11 cellular contexts compared by ENCODE assay signal in genomic region chr4:147933316-147933715, GRCh38.
DNase-seq lines count a peak whose midpoint lies in the region; ATAC-seq and TF ChIP-seq lines count a peak whose summit lies in the region.
"Had no signal": no experiment of that assay in that cellular context is flagged by ENCODE, and none has a peak within 500 bp of the region (broad histone marks: within the 10 kb centered on the region; RNA-seq: fewer than 3 reads in every experiment).

No MANE protein-coding gene starts in this region.

- no peaks in the 10 kb centered on the region for H3K9me3 Mint-ChIP-seq in stimulated activated effector memory CD8-positive, alpha-beta T cell treated with anti-CD3 and anti-CD28 coated beads, Interleukin-12 subunit alpha, Interleukin-12 subunit beta, amount 100 ng/mL, for 72 hours
- H3K9me3 Mint-ChIP-seq: nephron had no signal

- H3K36me3 ChIP-seq in OCI-LY7 (ENCODE audit: insufficient read depth, low read length): no peaks in the 10 kb centered on the region

- no peaks in the 10 kb centered on the region for H3K9me3 ChIP-seq in OCI-LY7 (ENCODE audit: low read length)

- 0 out of 2 replicates have a peak, but pooled peaks have one; percentile 22 for TF ChIP-seq CTCF in OCI-LY7 (conservative IDR thresholded peaks at IDR 0.05; ENCODE audit: low read length)

- no peak overlapping the region for H3K27ac Mint-ChIP-seq in stimulated activated effector memory CD8-positive, alpha-beta T cell treated with anti-CD3 and anti-CD28 coated beads, Interleukin-12 subunit alpha, Interleukin-12 subunit beta, amount 100 ng/mL, for 72 hours
- H3K27ac Mint-ChIP-seq: nephron had no signal

- DNase-seq in DMS53 (lab: John Stamatoyannopoulos, UW): peak; percentile 12
- no peak for DNase-seq in DMS53 treated with DMSO at 0.1 percent for 48 hours (lab: John Stamatoyannopoulos, UW; ENCODE audit: unreplicated experiment)
- DNase-seq in OCI-LY7 (ENCODE audit: low spot score): peak; percentile 2
- peak; percentile 30 for DNase-seq in fibroblast of peridontal ligament (ENCODE audit: extremely low read depth)
- DNase-seq in stimulated activated effector memory CD8-positive, alpha-beta T cell treated with anti-CD3 and anti-CD28 coated beads, Interleukin-12 subunit alpha, Interleukin-12 subunit beta, amount 100 ng/mL, for 72 hours (ENCODE audit: low spot score in 2 of 2): no peak
- no peak for DNase-seq in NK-92 (lab: John Stamatoyannopoulos, UW; ENCODE audit: unreplicated experiment)
- no peak for DNase-seq in HuH-7.5 (ENCODE audit: low spot score)
- DNase-seq in effector CD4-positive, alpha-beta T cell: no peak
- DNase-seq: cortex of kidney had no signal

- no peak overlapping the region for H2AFZ ChIP-seq in OCI-LY7 (ENCODE audit: low read length)

- intact Hi-C loops in OCI-LY7 (cut with micrococcal nuclease; ENCODE audit: unreplicated experiment): no loop called here

- CTCF ChIA-PET in OCI-LY7 (lab: Charles Lee; ENCODE audit: unreplicated experiment): interaction anchor here (0.5 kb wide), 1 partner anchor 70 kb away, joined by 3 read pairs; no protein-coding TSS in a partner anchor

- H3K4me2 ChIP-seq in OCI-LY7 (ENCODE audit: low read length): no peak overlapping the region

- no peak overlapping the region for H3K4me3 Mint-ChIP-seq in stimulated activated effector memory CD8-positive, alpha-beta T cell treated with anti-CD3 and anti-CD28 coated beads, Interleukin-12 subunit alpha, Interleukin-12 subunit beta, amount 100 ng/mL, for 72 hours
- H3K4me3 Mint-ChIP-seq: nephron had no signal

- H3K79me2 ChIP-seq in OCI-LY7 (ENCODE audit: insufficient read depth, low read depth, low read length): no peaks in the 10 kb centered on the region

- ATAC-seq in stimulated activated effector memory CD8-positive, alpha-beta T cell treated with anti-CD3 and anti-CD28 coated beads, Interleukin-12 subunit alpha, Interleukin-12 subunit beta, amount 100 ng/mL, for 72 hours: peak; percentile 68
- ATAC-seq: K562 had no signal

- no peaks in the 10 kb centered on the region for H3K4me1 Mint-ChIP-seq in stimulated activated effector memory CD8-positive, alpha-beta T cell treated with anti-CD3 and anti-CD28 coated beads, Interleukin-12 subunit alpha, Interleukin-12 subunit beta, amount 100 ng/mL, for 72 hours
- H3K4me1 Mint-ChIP-seq: nephron had no signal

- H3K27ac ChIP-seq in OCI-LY7 (ENCODE audit: low read depth, low read length, poor library complexity, severe bottlenecking): no peak overlapping the region

- BruUV-seq in OCI-LY7 (replicated peaks; lab: Mats Ljungman, UMichigan): no TSS peak

- POLR2A ChIA-PET in OCI-LY7 (lab: Charles Lee): interaction anchor here (0.7 kb wide), 1 partner anchor 22 kb away, joined by 4 read pairs; no protein-coding TSS in a partner anchor

- H3K4me3 ChIP-seq in OCI-LY7 (ENCODE audit: low read depth, low read length, poor library complexity, severe bottlenecking): no peak overlapping the region
- H3K4me3 ChIP-seq: K562 had no signal

- no peaks in the 10 kb centered on the region for H4K20me1 ChIP-seq in OCI-LY7 (ENCODE audit: insufficient read depth, low read length)

- no peaks in the 10 kb centered on the region for H3K4me1 ChIP-seq in OCI-LY7 (ENCODE audit: insufficient read depth, low read length, poor library complexity, severe bottlenecking)

- peaks cover 6% of the 10 kb centered on the region for H3K36me3 Mint-ChIP-seq in stimulated activated effector memory CD8-positive, alpha-beta T cell treated with anti-CD3 and anti-CD28 coated beads, Interleukin-12 subunit alpha, Interleukin-12 subunit beta, amount 100 ng/mL, for 72 hours

- no peaks in the 10 kb centered on the region for H3K9me2 ChIP-seq in OCI-LY7 (ENCODE audit: insufficient read depth, low read length)

Comparison
In these comparisons a context has a peak if more than half of its experiments do, and no peak if none do; other contexts are left out.
1. DNase-seq: peak in DMS53 (single experiment), OCI-LY7 (single experiment) and fibroblast of peridontal ligament (single experiment); none in DMS53 treated with DMSO at 0.1 percent for 48 hours (single experiment), stimulated activated effector memory CD8-positive, alpha-beta T cell treated with anti-CD3 and anti-CD28 coated beads, Interleukin-12 subunit alpha, Interleukin-12 subunit beta, amount 100 ng/mL, for 72 hours (0 of 2), NK-92 (single experiment), HuH-7.5 (single experiment) and effector CD4-positive, alpha-beta T cell (single experiment).